Comparison of ENCODE assay signal across 1 cellular context in the genomic region with DNA sequence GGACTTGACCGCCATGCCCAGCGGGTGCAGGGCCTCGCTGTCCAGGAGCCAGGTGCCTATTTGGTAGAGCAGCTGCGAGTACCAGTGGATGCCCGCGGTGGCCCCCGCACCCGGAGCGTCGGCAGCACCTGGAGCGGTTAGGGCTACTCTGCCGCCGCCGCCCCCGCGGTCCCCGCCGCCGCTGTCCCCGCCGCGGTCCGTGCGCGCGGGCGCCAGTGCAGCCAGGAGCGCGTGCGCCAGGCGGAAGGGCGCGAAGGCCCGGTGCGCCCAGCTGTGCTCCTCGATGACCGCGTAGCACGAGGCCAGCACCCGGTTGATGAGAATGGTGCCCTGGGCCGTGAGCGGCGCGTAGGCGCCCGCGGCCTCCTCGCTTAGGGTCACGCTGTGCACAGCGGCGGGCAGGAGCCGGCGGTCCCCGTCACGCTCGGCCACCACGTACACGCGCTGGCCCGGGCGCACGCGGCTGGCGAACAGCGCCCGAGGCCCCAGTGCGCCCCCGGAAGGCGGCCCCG.
TF ChIP-seq lines count a peak whose summit lies in the region.

No MANE protein-coding gene starts in this region.

TF ChIP-seq in WTC11, 78 proteins besides CTCF, POLR2A, EP300 and RAD21 (continued from another document and continues in another):
- TF ChIP-seq NR3C1 (CRISPR knock-in tag; conservative IDR thresholded peaks at IDR 0.05; ENCODE audit: low read depth) (no peak; the same call in 1 of the 2 replicates), TCF7 (CRISPR knock-in tag; IDR thresholded peaks at IDR 0.05; ENCODE audit: low read depth) (peak; percentile 98), ZNF671 (CRISPR knock-in tag; IDR thresholded peaks at IDR 0.05) (no peak), NFATC4 (CRISPR knock-in tag; IDR thresholded peaks at IDR 0.05) (no peak), FOXP1 (CRISPR knock-in tag; IDR thresholded peaks at IDR 0.05; ENCODE audit: borderline replicate concordance) (peak; percentile 99), TP53 (CRISPR knock-in tag; IDR thresholded peaks at IDR 0.05) (peak; percentile 98), JAZF1 (CRISPR knock-in tag; IDR thresholded peaks at IDR 0.05) (no peak), CREB1 (CRISPR knock-in tag; IDR thresholded peaks at IDR 0.05) (no peak; the same call in 1 of the 2 replicates), ZNF138 (CRISPR knock-in tag; conservative IDR thresholded peaks at IDR 0.05) (peak; percentile 91; the same call in 1 of the 2 replicates), EMX1 (CRISPR knock-in tag; IDR thresholded peaks at IDR 0.05) (no peak), TEAD1 (CRISPR knock-in tag; IDR thresholded peaks at IDR 0.05) (peak; percentile 85; the same call in 1 of the 2 replicates), ZNF416 (CRISPR knock-in tag; IDR thresholded peaks at IDR 0.05) (no peak), GTF2I (CRISPR knock-in tag; conservative IDR thresholded peaks at IDR 0.05) (no peak), ZNF423 (CRISPR knock-in tag; IDR thresholded peaks at IDR 0.05) (peak; percentile 19; the same call in 1 of the 2 replicates), ZNF317 (CRISPR knock-in tag; IDR thresholded peaks at IDR 0.05; ENCODE audit: borderline replicate concordance, low read depth) (peak; percentile 61; the same call in 1 of the 2 replicates), ESRRA (CRISPR knock-in tag; IDR thresholded peaks at IDR 0.05; ENCODE audit: borderline replicate concordance) (peak; percentile 92), ELF4 (CRISPR knock-in tag; IDR thresholded peaks at IDR 0.05; ENCODE audit: low read depth) (peak; percentile 93), GRHL2 (CRISPR knock-in tag; IDR thresholded peaks at IDR 0.05; ENCODE audit: insufficient replicate concordance, severe bottlenecking) (no peak), ZNF263 (CRISPR knock-in tag; IDR thresholded peaks at IDR 0.05; ENCODE audit: low read depth) (peak; percentile 45; the same call in 1 of the 2 replicates), PRRX2 (CRISPR knock-in tag; IDR thresholded peaks at IDR 0.05) (no peak), ZBTB21 (CRISPR knock-in tag; IDR thresholded peaks at IDR 0.05; ENCODE audit: borderline replicate concordance) (peak; percentile 66; the same call in 1 of the 2 replicates), MXD4 (CRISPR knock-in tag; IDR thresholded peaks at IDR 0.05; ENCODE audit: borderline replicate concordance) (no peak), CBFB (CRISPR knock-in tag; IDR thresholded peaks at IDR 0.05; ENCODE audit: low read depth) (no peak), GABPB1 (CRISPR knock-in tag; IDR thresholded peaks at IDR 0.05) (no peak)
- TF ChIP-seq, protein P1, sequence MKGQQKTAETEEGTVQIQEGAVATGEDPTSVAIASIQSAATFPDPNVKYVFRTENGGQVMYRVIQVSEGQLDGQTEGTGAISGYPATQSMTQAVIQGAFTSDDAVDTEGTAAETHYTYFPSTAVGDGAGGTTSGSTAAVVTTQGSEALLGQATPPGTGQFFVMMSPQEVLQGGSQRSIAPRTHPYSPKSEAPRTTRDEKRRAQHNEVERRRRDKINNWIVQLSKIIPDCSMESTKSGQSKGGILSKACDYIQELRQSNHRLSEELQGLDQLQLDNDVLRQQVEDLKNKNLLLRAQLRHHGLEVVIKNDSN (CRISPR knock-in tag; IDR thresholded peaks at IDR 0.05) = 0 out of 2 replicates have a peak, but pooled peaks have one; percentile 49
- TF ChIP-seq, protein P2, sequence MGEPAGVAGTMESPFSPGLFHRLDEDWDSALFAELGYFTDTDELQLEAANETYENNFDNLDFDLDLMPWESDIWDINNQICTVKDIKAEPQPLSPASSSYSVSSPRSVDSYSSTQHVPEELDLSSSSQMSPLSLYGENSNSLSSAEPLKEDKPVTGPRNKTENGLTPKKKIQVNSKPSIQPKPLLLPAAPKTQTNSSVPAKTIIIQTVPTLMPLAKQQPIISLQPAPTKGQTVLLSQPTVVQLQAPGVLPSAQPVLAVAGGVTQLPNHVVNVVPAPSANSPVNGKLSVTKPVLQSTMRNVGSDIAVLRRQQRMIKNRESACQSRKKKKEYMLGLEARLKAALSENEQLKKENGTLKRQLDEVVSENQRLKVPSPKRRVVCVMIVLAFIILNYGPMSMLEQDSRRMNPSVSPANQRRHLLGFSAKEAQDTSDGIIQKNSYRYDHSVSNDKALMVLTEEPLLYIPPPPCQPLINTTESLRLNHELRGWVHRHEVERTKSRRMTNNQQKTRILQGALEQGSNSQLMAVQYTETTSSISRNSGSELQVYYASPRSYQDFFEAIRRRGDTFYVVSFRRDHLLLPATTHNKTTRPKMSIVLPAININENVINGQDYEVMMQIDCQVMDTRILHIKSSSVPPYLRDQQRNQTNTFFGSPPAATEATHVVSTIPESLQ (CRISPR knock-in tag; IDR thresholded peaks at IDR 0.05) = no peak
- TF ChIP-seq, protein P3, sequence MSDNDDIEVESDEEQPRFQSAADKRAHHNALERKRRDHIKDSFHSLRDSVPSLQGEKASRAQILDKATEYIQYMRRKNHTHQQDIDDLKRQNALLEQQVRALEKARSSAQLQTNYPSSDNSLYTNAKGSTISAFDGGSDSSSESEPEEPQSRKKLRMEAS (CRISPR knock-in tag; IDR thresholded peaks at IDR 0.05) = peak; percentile 95; the same call in 1 of the 2 replicates
- TF ChIP-seq, protein P4, sequence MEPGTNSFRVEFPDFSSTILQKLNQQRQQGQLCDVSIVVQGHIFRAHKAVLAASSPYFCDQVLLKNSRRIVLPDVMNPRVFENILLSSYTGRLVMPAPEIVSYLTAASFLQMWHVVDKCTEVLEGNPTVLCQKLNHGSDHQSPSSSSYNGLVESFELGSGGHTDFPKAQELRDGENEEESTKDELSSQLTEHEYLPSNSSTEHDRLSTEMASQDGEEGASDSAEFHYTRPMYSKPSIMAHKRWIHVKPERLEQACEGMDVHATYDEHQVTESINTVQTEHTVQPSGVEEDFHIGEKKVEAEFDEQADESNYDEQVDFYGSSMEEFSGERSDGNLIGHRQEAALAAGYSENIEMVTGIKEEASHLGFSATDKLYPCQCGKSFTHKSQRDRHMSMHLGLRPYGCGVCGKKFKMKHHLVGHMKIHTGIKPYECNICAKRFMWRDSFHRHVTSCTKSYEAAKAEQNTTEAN (CRISPR knock-in tag; IDR thresholded peaks at IDR 0.05) = peak; percentile 74; the same call in 1 of the 2 replicates
- TF ChIP-seq, protein P5, sequence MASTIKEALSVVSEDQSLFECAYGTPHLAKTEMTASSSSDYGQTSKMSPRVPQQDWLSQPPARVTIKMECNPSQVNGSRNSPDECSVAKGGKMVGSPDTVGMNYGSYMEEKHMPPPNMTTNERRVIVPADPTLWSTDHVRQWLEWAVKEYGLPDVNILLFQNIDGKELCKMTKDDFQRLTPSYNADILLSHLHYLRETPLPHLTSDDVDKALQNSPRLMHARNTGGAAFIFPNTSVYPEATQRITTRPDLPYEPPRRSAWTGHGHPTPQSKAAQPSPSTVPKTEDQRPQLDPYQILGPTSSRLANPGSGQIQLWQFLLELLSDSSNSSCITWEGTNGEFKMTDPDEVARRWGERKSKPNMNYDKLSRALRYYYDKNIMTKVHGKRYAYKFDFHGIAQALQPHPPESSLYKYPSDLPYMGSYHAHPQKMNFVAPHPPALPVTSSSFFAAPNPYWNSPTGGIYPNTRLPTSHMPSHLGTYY (CRISPR knock-in tag; IDR thresholded peaks at IDR 0.05) = no peak
- TF ChIP-seq, protein P6, sequence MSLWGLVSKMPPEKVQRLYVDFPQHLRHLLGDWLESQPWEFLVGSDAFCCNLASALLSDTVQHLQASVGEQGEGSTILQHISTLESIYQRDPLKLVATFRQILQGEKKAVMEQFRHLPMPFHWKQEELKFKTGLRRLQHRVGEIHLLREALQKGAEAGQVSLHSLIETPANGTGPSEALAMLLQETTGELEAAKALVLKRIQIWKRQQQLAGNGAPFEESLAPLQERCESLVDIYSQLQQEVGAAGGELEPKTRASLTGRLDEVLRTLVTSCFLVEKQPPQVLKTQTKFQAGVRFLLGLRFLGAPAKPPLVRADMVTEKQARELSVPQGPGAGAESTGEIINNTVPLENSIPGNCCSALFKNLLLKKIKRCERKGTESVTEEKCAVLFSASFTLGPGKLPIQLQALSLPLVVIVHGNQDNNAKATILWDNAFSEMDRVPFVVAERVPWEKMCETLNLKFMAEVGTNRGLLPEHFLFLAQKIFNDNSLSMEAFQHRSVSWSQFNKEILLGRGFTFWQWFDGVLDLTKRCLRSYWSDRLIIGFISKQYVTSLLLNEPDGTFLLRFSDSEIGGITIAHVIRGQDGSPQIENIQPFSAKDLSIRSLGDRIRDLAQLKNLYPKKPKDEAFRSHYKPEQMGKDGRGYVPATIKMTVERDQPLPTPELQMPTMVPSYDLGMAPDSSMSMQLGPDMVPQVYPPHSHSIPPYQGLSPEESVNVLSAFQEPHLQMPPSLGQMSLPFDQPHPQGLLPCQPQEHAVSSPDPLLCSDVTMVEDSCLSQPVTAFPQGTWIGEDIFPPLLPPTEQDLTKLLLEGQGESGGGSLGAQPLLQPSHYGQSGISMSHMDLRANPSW (CRISPR knock-in tag; conservative IDR thresholded peaks at IDR 0.05; ENCODE audit: low read depth) = 0 out of 2 replicates have a peak, but pooled peaks have one; percentile 71
- TF ChIP-seq, protein P7, sequence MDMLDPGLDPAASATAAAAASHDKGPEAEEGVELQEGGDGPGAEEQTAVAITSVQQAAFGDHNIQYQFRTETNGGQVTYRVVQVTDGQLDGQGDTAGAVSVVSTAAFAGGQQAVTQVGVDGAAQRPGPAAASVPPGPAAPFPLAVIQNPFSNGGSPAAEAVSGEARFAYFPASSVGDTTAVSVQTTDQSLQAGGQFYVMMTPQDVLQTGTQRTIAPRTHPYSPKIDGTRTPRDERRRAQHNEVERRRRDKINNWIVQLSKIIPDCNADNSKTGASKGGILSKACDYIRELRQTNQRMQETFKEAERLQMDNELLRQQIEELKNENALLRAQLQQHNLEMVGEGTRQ (CRISPR knock-in tag; IDR thresholded peaks at IDR 0.05) = no peak
- TF ChIP-seq, protein P8, sequence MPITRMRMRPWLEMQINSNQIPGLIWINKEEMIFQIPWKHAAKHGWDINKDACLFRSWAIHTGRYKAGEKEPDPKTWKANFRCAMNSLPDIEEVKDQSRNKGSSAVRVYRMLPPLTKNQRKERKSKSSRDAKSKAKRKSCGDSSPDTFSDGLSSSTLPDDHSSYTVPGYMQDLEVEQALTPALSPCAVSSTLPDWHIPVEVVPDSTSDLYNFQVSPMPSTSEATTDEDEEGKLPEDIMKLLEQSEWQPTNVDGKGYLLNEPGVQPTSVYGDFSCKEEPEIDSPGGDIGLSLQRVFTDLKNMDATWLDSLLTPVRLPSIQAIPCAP (CRISPR knock-in tag; IDR thresholded peaks at IDR 0.05) = peak; percentile 90; the same call in 1 of the 2 replicates
- TF ChIP-seq, protein P9, sequence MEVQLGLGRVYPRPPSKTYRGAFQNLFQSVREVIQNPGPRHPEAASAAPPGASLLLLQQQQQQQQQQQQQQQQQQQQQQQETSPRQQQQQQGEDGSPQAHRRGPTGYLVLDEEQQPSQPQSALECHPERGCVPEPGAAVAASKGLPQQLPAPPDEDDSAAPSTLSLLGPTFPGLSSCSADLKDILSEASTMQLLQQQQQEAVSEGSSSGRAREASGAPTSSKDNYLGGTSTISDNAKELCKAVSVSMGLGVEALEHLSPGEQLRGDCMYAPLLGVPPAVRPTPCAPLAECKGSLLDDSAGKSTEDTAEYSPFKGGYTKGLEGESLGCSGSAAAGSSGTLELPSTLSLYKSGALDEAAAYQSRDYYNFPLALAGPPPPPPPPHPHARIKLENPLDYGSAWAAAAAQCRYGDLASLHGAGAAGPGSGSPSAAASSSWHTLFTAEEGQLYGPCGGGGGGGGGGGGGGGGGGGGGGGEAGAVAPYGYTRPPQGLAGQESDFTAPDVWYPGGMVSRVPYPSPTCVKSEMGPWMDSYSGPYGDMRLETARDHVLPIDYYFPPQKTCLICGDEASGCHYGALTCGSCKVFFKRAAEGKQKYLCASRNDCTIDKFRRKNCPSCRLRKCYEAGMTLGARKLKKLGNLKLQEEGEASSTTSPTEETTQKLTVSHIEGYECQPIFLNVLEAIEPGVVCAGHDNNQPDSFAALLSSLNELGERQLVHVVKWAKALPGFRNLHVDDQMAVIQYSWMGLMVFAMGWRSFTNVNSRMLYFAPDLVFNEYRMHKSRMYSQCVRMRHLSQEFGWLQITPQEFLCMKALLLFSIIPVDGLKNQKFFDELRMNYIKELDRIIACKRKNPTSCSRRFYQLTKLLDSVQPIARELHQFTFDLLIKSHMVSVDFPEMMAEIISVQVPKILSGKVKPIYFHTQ (CRISPR knock-in tag; IDR thresholded peaks at IDR 0.05) = no peak
- TF ChIP-seq, protein P10, sequence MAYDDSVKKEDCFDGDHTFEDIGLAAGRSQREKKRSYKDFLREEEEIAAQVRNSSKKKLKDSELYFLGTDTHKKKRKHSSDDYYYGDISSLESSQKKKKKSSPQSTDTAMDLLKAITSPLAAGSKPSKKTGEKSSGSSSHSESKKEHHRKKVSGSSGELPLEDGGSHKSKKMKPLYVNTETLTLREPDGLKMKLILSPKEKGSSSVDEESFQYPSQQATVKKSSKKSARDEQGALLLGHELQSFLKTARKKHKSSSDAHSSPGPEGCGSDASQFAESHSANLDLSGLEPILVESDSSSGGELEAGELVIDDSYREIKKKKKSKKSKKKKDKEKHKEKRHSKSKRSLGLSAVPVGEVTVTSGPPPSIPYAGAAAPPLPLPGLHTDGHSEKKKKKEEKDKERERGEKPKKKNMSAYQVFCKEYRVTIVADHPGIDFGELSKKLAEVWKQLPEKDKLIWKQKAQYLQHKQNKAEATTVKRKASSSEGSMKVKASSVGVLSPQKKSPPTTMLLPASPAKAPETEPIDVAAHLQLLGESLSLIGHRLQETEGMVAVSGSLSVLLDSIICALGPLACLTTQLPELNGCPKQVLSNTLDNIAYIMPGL (CRISPR knock-in tag; IDR thresholded peaks at IDR 0.05) = no peak
- TF ChIP-seq, protein P11, sequence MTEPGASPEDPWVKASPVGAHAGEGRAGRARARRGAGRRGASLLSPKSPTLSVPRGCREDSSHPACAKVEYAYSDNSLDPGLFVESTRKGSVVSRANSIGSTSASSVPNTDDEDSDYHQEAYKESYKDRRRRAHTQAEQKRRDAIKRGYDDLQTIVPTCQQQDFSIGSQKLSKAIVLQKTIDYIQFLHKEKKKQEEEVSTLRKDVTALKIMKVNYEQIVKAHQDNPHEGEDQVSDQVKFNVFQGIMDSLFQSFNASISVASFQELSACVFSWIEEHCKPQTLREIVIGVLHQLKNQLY (CRISPR knock-in tag; IDR thresholded peaks at IDR 0.05) = no peak
